In genomic region chr1:203273206-203273868, GRCh38 we compare ENCODE assay signal across 1 cellular context.
TF ChIP-seq lines count a peak whose summit lies in the region.

No MANE protein-coding gene starts in this region.

TF ChIP-seq in H1, 55 proteins besides CTCF, POLR2A, EP300 and RAD21:
- TF ChIP-seq CHD7 (IDR thresholded peaks at IDR 0.05; ENCODE audit: insufficient replicate concordance, low read length) (no peak), TAF1 (IDR thresholded peaks at IDR 0.05; ENCODE audit: low read depth, low read length) (0 out of 2 replicates have a peak, but pooled peaks have one; percentile 15), MAX (IDR thresholded peaks at IDR 0.05) (peak; percentile 70), CREB1 (IDR thresholded peaks at IDR 0.05) (peak; percentile 53), JUND (IDR thresholded peaks at IDR 0.05; ENCODE audit: low read length) (no peak), TBP (IDR thresholded peaks at IDR 0.05; ENCODE audit: low read depth, low read length) (no peak), BCL11A (IDR thresholded peaks at IDR 0.05; ENCODE audit: low read depth in 2 of 2, low read length in 2 of 2) (no peak), SIX5 (IDR thresholded peaks at IDR 0.05; ENCODE audit: low read depth, low read length) (no peak), BRCA1 (IDR thresholded peaks at IDR 0.05; ENCODE audit: low read depth, low read length) (0 out of 2 replicates have a peak, but pooled peaks have one; percentile 6), GABPA (IDR thresholded peaks at IDR 0.05; ENCODE audit: borderline replicate concordance, insufficient read depth, low read length) (0 out of 2 replicates have a peak, but pooled peaks have one; percentile 13), ASH2L (IDR thresholded peaks at IDR 0.05; ENCODE audit: low read length) (peak; percentile 78), MAFK (IDR thresholded peaks at IDR 0.05; ENCODE audit: low read depth, low read length) (peak; percentile 20; the same call in 1 of the 2 replicates), CBX5 (IDR thresholded peaks at IDR 0.05; ENCODE audit: low read depth, low read length) (no peak), KDM4A (IDR thresholded peaks at IDR 0.05; ENCODE audit: low read depth, low read length, severe bottlenecking) (peak; percentile 55)
TF ChIP-seq in H1: peak in this region for 8.
